ENCODE assay signal across 8 cellular contexts in genomic region chr12:50070314-50071060, GRCh38. TPM values are rescaled to one million over a fixed set of nuclear protein-coding genes. Genes with fewer than 3 reads are reported as not detected.
DNase-seq lines count a peak whose midpoint lies in the region; ATAC-seq, FAIRE-seq and TF ChIP-seq lines count a peak whose summit lies in the region.

No MANE protein-coding gene starts in this region.

- DNase-seq in DMS53 treated with DMSO at 0.1 percent for 48 hours (lab: John Stamatoyannopoulos, UW; ENCODE audit: unreplicated experiment), result peak; percentile 62
- DNase-seq in LHCN-M2 (ENCODE audit: low read depth), result peak; percentile 79
- DNase-seq in RPMI8226, result peak; percentile 72
- peak; percentile 35 for DNase-seq in activated effector memory CD4-positive, alpha-beta T cell treated with Interleukin-2 at 50 U/mL for 16 hours
- DNase-seq in globus pallidus (ENCODE audit: low spot score), result peak; percentile 85
- DNase-seq in pancreas, result peak; percentile 65 to 84 (median 81)
- DNase-seq in upper lobe of right lung, result peak; percentile 86

- H3K27ac ChIP-seq in pancreas, result no peak overlapping the region
- no peak overlapping the region for H3K27ac ChIP-seq in upper lobe of right lung

- TF ChIP-seq CTCF in pancreas (IDR thresholded peaks at IDR 0.05), result peak; percentile 88 to 93 (median 89)
- peak; percentile 97 for TF ChIP-seq CTCF in upper lobe of right lung (IDR thresholded peaks at IDR 0.05)

- no peaks in the 10 kb centered on the region for H3K4me1 ChIP-seq in pancreas
- H3K4me1 ChIP-seq in upper lobe of right lung, result no peaks in the 10 kb centered on the region

- 26 to 32% methylated on average over 9 of the region's 9 CpGs for WGBS in pancreas, 2 donors

- intact Hi-C loops in pancreas (cut with DNase I), result loop anchor here in 2 of 3 donors (5.0 to 10.0 kb wide), 4 partner anchors 103 to 244 kb away; no protein-coding TSS in a partner anchor
- intact Hi-C loops in upper lobe of right lung (cut with DNase I), result loop anchor here (5.0 to 10.0 kb wide), 2 partner anchors 103 to 104 kb away; no protein-coding TSS in a partner anchor

- H3K9me3 ChIP-seq in pancreas (no peaks in the 10 kb centered on the region), upper lobe of right lung (no peaks in the 10 kb centered on the region)

- ATAC-seq in pancreas (peak; percentile 72 to 88 (median 86)), upper lobe of right lung (peak; percentile 89), HG03439 (IDR thresholded peaks at IDR 0.05; ENCODE audit: unreplicated experiment) (no peak)

- no peaks in the 10 kb centered on the region for H3K36me3 ChIP-seq in pancreas
- H3K36me3 ChIP-seq in upper lobe of right lung, result no peaks in the 10 kb centered on the region

- H3K27me3 ChIP-seq in pancreas (no peaks in the 10 kb centered on the region), upper lobe of right lung (no peaks in the 10 kb centered on the region)

- FAIRE-seq in pancreas (lab: Jason Lieb, UNC), result no peak

- no peak overlapping the region for H3K4me3 ChIP-seq in pancreas
- H3K4me3 ChIP-seq in upper lobe of right lung, result no peak overlapping the region

RNA-seq across cellular contexts. Expression of gene ASIC1, which starts 13.1 kb away (rescaled TPM):
- total RNA-seq in LHCN-M2 (2014; rRNA removed) (1.2 and 4.3 TPM in 2 replicates), pancreas (1 to 10 TPM in 1 of 6 donors, under 1 TPM in 5; 0.14 to 1.0 (median 0.55) TPM), upper lobe of right lung (0.35 TPM)
- 2.9 TPM for polyA plus RNA-seq in LHCN-M2 (2012)
- 1 to 10 TPM in 1 of 2 donors, under 1 TPM in 1; 0.38 to 1.0 TPM for polyA plus RNA-seq in pancreas

RNA-seq across cellular contexts. Expression of gene SMARCD1, which starts 14.7 kb away (rescaled TPM):
- total RNA-seq in LHCN-M2 (2014; rRNA removed) (49.2 and 66.8 TPM in 2 replicates), pancreas (10 to 100 TPM; 13.7 to 22.8 (median 15.4) TPM), upper lobe of right lung (44.0 TPM)
- 27.1 TPM for polyA plus RNA-seq in LHCN-M2 (2012)
- polyA plus RNA-seq in pancreas, result 10 to 100 TPM; 12.5 to 22.6 TPM

RNA-seq across cellular contexts. Expression of gene GPD1, which starts 33.3 kb away (rescaled TPM):
- total RNA-seq in LHCN-M2 (2014; rRNA removed) (0.17 TPM in 1 of 2 replicates, not detected in the other), pancreas (10 to 100 TPM in 1 of 6 donors, 1 to 10 TPM in 1, under 1 TPM in 4; 0.75 to 14.2 (median 0.90) TPM), upper lobe of right lung (32.9 TPM)
- 0.21 TPM for polyA plus RNA-seq in LHCN-M2 (2012)
- polyA plus RNA-seq in pancreas, result 10 to 100 TPM in 1 of 2 donors, 1 to 10 TPM in 1; 8.4 to 11.3 TPM

RNA-seq across cellular contexts. Expression of gene COX14, which starts 41.5 kb away (rescaled TPM):
- total RNA-seq in LHCN-M2 (2014; rRNA removed) (41.7 and 44.0 TPM in 2 replicates), pancreas (10 to 100 TPM; 16.8 to 29.3 (median 20.9) TPM), upper lobe of right lung (68.5 TPM)
- 97.3 TPM for polyA plus RNA-seq in LHCN-M2 (2012)
- polyA plus RNA-seq in pancreas, result 10 to 100 TPM; 36.5 to 62.0 TPM

RNA-seq across cellular contexts. Expression of gene RACGAP1, which starts 45.2 kb away (rescaled TPM):
- total RNA-seq in LHCN-M2 (2014; rRNA removed), result 167 and 177 TPM in 2 replicates
- polyA plus RNA-seq in LHCN-M2 (2012), result 75.2 TPM
- 1 to 10 TPM; 1.1 to 6.3 (median 2.8) TPM for total RNA-seq in pancreas
- 1 to 10 TPM in 1 of 2 donors, under 1 TPM in 1; 0.72 to 1.9 TPM for polyA plus RNA-seq in pancreas
- total RNA-seq in upper lobe of right lung, result 10.8 TPM

Comparison
In these comparisons a context has a peak if more than half of its experiments do, and no peak if none do; other contexts are left out.
1. DNase-seq: peak in every context shown above with its lines; median percentile 86 in upper lobe of right lung; 85 in globus pallidus; 81 in pancreas; 79 in LHCN-M2; 72 in RPMI8226; 62 in DMS53 treated with DMSO at 0.1 percent for 48 hours; 35 in activated effector memory CD4-positive, alpha-beta T cell treated with Interleukin-2 at 50 U/mL for 16 hours.